Comparison of ENCODE assay signal across 8 cellular contexts in genomic region chr19:48739835-48740704, GRCh38. TPM values are rescaled to one million over a fixed set of nuclear protein-coding genes. Genes with fewer than 3 reads are reported as not detected.
DNase-seq lines count a peak whose midpoint lies in the region; ATAC-seq and TF ChIP-seq lines count a peak whose summit lies in the region.

A gene with protein sequence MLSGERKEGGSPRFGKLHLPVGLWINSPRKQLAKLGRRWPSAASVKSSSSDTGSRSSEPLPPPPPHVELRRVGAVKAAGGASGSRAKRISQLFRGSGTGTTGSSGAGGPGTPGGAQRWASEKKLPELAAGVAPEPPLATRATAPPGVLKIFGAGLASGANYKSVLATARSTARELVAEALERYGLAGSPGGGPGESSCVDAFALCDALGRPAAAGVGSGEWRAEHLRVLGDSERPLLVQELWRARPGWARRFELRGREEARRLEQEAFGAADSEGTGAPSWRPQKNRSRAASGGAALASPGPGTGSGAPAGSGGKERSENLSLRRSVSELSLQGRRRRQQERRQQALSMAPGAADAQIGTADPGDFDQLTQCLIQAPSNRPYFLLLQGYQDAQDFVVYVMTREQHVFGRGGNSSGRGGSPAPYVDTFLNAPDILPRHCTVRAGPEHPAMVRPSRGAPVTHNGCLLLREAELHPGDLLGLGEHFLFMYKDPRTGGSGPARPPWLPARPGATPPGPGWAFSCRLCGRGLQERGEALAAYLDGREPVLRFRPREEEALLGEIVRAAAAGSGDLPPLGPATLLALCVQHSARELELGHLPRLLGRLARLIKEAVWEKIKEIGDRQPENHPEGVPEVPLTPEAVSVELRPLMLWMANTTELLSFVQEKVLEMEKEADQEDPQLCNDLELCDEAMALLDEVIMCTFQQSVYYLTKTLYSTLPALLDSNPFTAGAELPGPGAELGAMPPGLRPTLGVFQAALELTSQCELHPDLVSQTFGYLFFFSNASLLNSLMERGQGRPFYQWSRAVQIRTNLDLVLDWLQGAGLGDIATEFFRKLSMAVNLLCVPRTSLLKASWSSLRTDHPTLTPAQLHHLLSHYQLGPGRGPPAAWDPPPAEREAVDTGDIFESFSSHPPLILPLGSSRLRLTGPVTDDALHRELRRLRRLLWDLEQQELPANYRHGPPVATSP (minus strand): TSS chr19:48740610. CDS start chr19:48740282, 328 bp downstream.

- H3F3A ChIP-seq in DOHH2 (ENCODE audit: control insufficient read depth, insufficient read depth) = peaks cover 3% of the 10 kb centered on the region; the same call in 1 of the 2 replicates

- 0 out of 2 replicates have a peak, but pooled peaks cover 6% of the 10 kb centered on the region for H3K27me3 ChIP-seq in DOHH2 (ENCODE audit: control insufficient read depth, low read length)
- H3K27me3 ChIP-seq in heart left ventricle = peaks cover 0 to 11% (median 0%) of the 10 kb centered on the region in 9 donors

- H3K4me1 ChIP-seq in DOHH2 (ENCODE audit: control insufficient read depth, low read length) (peaks cover 22% of the 10 kb centered on the region), heart left ventricle (peaks cover 0 to 34% (median 15%) of the 10 kb centered on the region in 12 donors)

- H3K4me3 Mint-ChIP-seq in T-helper 17 cell = peak within 1 kb of the TSS; percentile 65

- peak in 1 of 2 donors; percentile 83 for TF ChIP-seq POLR2A in heart left ventricle (IDR thresholded peaks at IDR 0.05)

- no peak for TF ChIP-seq CTCF in DOHH2 (IDR thresholded peaks at IDR 0.05; ENCODE audit: low read depth, low read length, poor library complexity, severe bottlenecking)
- TF ChIP-seq CTCF in heart left ventricle (IDR thresholded peaks at IDR 0.05) = no peak

- H3K4me2 ChIP-seq in DOHH2 (ENCODE audit: low read length) = peak within 1 kb of the TSS; percentile 41

- ATAC-seq in T-helper 17 cell (no peak), heart left ventricle (peak; percentile 25 to 83 (median 64)), HG02623 (IDR thresholded peaks at IDR 0.05; ENCODE audit: unreplicated experiment) (no peak), HG03175 (IDR thresholded peaks at IDR 0.05; ENCODE audit: unreplicated experiment) (no peak)

- no peaks in the 10 kb centered on the region for H3K36me3 Mint-ChIP-seq in T-helper 17 cell (ENCODE audit: low read depth)

- no peak for DNase-seq in T-helper 17 cell
- peak; percentile 81 to 86 (median 84) for DNase-seq in heart left ventricle
- DNase-seq in retina = peak; percentile 55
- DNase-seq in nucleus accumbens (lab: John Stamatoyannopoulos, UW) = no peak
- no peak for DNase-seq in H4 (ENCODE audit: low spot score)

- H3K36me3 ChIP-seq in DOHH2 (ENCODE audit: control insufficient read depth, low read length) (no peaks in the 10 kb centered on the region), heart left ventricle (peaks cover 0 to 9% (median 0%) of the 10 kb centered on the region in 9 donors)

- 0 out of 2 replicates have a peak within 1 kb of the TSS, but pooled peaks have one; percentile 21 for H3K4me3 ChIP-seq in DOHH2 (ENCODE audit: low read length)
- H3K4me3 ChIP-seq in heart left ventricle = peak within 1 kb of the TSS; percentile 30 to 95 (median 70)

- no peaks in the 10 kb centered on the region for H3K27me3 Mint-ChIP-seq in T-helper 17 cell

- no peak within 1 kb of the TSS for H3K27ac Mint-ChIP-seq in T-helper 17 cell

- H4K20me1 ChIP-seq in DOHH2 (ENCODE audit: control insufficient read depth, insufficient read depth, low read depth, low read length) = no peaks in the 10 kb centered on the region

- WGBS in heart left ventricle, 4 donors = 44 to 60% (median 46%) methylated on average over 26 to 27 of the region's 27 CpGs

- no peaks in the 10 kb centered on the region for H3K79me2 ChIP-seq in DOHH2 (ENCODE audit: control insufficient read depth, low read length)

- H3K9me3 ChIP-seq in DOHH2 (ENCODE audit: control insufficient read depth, insufficient read depth, low read length) (no peaks in the 10 kb centered on the region), T-helper 17 cell (ENCODE audit: control insufficient read depth, low read length, poor library complexity, severe bottlenecking) (no peaks in the 10 kb centered on the region), heart left ventricle (no peaks in the 10 kb centered on the region)

- intact Hi-C loops in heart left ventricle (cut with DNase I) = loop anchor here in 8 of 10 donors (2.0 to 10.0 kb wide), 3 partner anchors 63 to 65 kb away; partner anchors contain the start of gene NTN5 (in 5 of the 8)

- H3K27ac ChIP-seq in DOHH2 (ENCODE audit: low read depth, low read length) (no peak within 1 kb of the TSS), heart left ventricle (peak within 1 kb of the TSS; percentile 82 to 99 (median 90))

- H3K9me2 ChIP-seq in DOHH2 (replicated peaks; ENCODE audit: control insufficient read depth, low read length) = no peaks in the 10 kb centered on the region

- H3K4me1 Mint-ChIP-seq in T-helper 17 cell = peaks cover 13% of the 10 kb centered on the region

RNA-seq across cellular contexts. Expression of the gene that starts here (rescaled TPM):
- under 1 TPM; 0.10 to 0.12 TPM for total RNA-seq in T-helper 17 cell
- total RNA-seq in heart left ventricle = 10 to 100 TPM; 10.0 to 28.1 (median 15.3) TPM
- 10 to 100 TPM; 14.6 to 15.7 TPM for polyA plus RNA-seq in heart left ventricle
- 0.14 TPM in 1 of 2 replicates, not detected in the other for total RNA-seq in H4 (2014; rRNA removed; shearing (Covaris generic))

Comparison
In these comparisons a context has a peak if more than half of its experiments do, and no peak if none do; other contexts are left out.
1. ATAC-seq: peak in heart left ventricle (4 of 4); none in T-helper 17 cell (single experiment), HG02623 (single experiment) and HG03175 (single experiment).
2. DNase-seq: peak in heart left ventricle (5 of 5) and retina (single experiment); none in T-helper 17 cell (0 of 3), nucleus accumbens (0 of 56) and H4 (single experiment).